Comparison of ENCODE assay signal across 7 cellular contexts in genomic region chr22:41762980-41763779, GRCh38. TPM values are rescaled to one million over a fixed set of nuclear protein-coding genes. Genes with fewer than 3 reads are reported as not detected.
DNase-seq lines count a peak whose midpoint lies in the region; ATAC-seq, FAIRE-seq and TF ChIP-seq lines count a peak whose summit lies in the region.

No MANE protein-coding gene starts in this region.

- H3K4me2 ChIP-seq in keratinocyte (ENCODE audit: control insufficient read depth, extremely low read depth, insufficient read depth, low read depth, low read length), result no peak overlapping the region

- H2AFZ ChIP-seq in keratinocyte (ENCODE audit: control insufficient read depth, low read length), result no peak overlapping the region

- no peak for ATAC-seq in GM19455 (IDR thresholded peaks at IDR 0.05; ENCODE audit: unreplicated experiment)

- no peaks in the 10 kb centered on the region for H3K36me3 ChIP-seq in keratinocyte (ENCODE audit: control insufficient read depth in 2 of 2, extremely low read depth in 1 of 2, insufficient read depth in 2 of 2, low read length in 2 of 2)

- peaks cover 11% of the 10 kb centered on the region for H3K4me1 ChIP-seq in keratinocyte (ENCODE audit: control insufficient read depth, extremely low read depth, insufficient read depth, low read length)

- H4K20me1 ChIP-seq in keratinocyte (ENCODE audit: control insufficient read depth, extremely low read depth, insufficient read depth, low read length), result no peaks in the 10 kb centered on the region

- no peaks in the 10 kb centered on the region for H3K9me1 ChIP-seq in keratinocyte (ENCODE audit: control insufficient read depth, extremely low read depth, insufficient read depth, low read length)

- H3K9me3 ChIP-seq in keratinocyte (ENCODE audit: control insufficient read depth, low read depth, low read length), result no peaks in the 10 kb centered on the region

- H3K27me3 ChIP-seq in keratinocyte (ENCODE audit: control insufficient read depth, extremely low read depth, insufficient read depth, low read length), result no peaks in the 10 kb centered on the region

- H3K27ac ChIP-seq in keratinocyte (ENCODE audit: control insufficient read depth, insufficient read depth, low read length), result no peak overlapping the region

- no peaks in the 10 kb centered on the region for H3K79me2 ChIP-seq in keratinocyte (ENCODE audit: control insufficient read depth, insufficient read depth, low read length)

- DNase-seq in NCI-H146 treated with DMSO at 0.1 percent for 48 hours (lab: John Stamatoyannopoulos, UW; ENCODE audit: unreplicated experiment) (peak; percentile 97), keratinocyte (ENCODE audit: low read depth, low spot score) (no peak), hepatic stellate cell (ENCODE audit: low spot score) (no peak)
- peak; percentile 56 to 66 for DNase-seq in activated T-cell treated with anti-CD3 and anti-CD28 coated beads, Interleukin-2, amount 50 U/mL, for 48 hours
- DNase-seq in activated CD4-positive, CD25-positive, alpha-beta regulatory T cell (lab: John Stamatoyannopoulos, UW), result no peak

- FAIRE-seq in keratinocyte (lab: Jason Lieb, UNC), result peak; percentile 84

- H3K4me3 ChIP-seq in keratinocyte (ENCODE audit: control insufficient read depth in 2 of 3, extremely low read depth in 1 of 3, insufficient read depth in 2 of 3, low read depth in 1 of 3, low read length in 3 of 3), result no peak overlapping the region

- TF ChIP-seq CTCF in GM12872 (IDR thresholded peaks at IDR 0.05; ENCODE audit: insufficient read depth, low read depth, low read length), result peak; percentile 83
- peak; percentile 61 to 68 (median 64) for TF ChIP-seq CTCF in keratinocyte (optimal IDR thresholded peaks at IDR 0.05 in 1 of 3, IDR thresholded peaks at IDR 0.05 in 1 of 3, conservative IDR thresholded peaks at IDR 0.05 in 1 of 3; ENCODE audit: extremely low read depth in 1 of 3, insufficient read depth in 2 of 3, low read length in 3 of 3)

- dilution Hi-C loops in keratinocyte (cut with MboI; ENCODE audit: extremely low pct_ligation_motif_present, low sequenced_read_pairs), result no loop called here

- no peak overlapping the region for H3K9ac ChIP-seq in keratinocyte (ENCODE audit: control insufficient read depth, extremely low read depth, insufficient read depth, low read length)

RNA-seq across cellular contexts. Expression of gene CCDC134, which starts 37.3 kb away (rescaled TPM):
- 3.5 to 6.3 TPM (median 4.1 TPM) in 3 replicates for polyA plus RNA-seq in keratinocyte
- 0.40 TPM for polyA plus RNA-seq in keratinocyte (2011; ENCODE audit: low read depth)
- 1.8 and 2.4 TPM in 2 replicates for polyA plus RNA-seq in keratinocyte (2011; cell fraction: cytosol; rRNA removed)
- polyA plus RNA-seq in keratinocyte (2011; cell fraction: nucleus; rRNA removed), result 7.1 and 8.3 TPM in 2 replicates
- 0.59 and 5.2 TPM in 2 replicates for polyA plus RNA-seq in keratinocyte (2012; ENCODE audit: low replicate concordance)
- polyA minus RNA-seq in keratinocyte, result 9.2 to 15.3 TPM (median 9.9 TPM) in 3 replicates
- 7.9 TPM for polyA minus RNA-seq in keratinocyte (2011; cell fraction: cytosol; rRNA and poly(A)+ RNA removed)
- polyA minus RNA-seq in keratinocyte (2011; cell fraction: nucleus; rRNA and poly(A)+ RNA removed), result 8.3 and 8.9 TPM in 2 replicates

Comparison
In these comparisons a context has a peak if more than half of its experiments do, and no peak if none do; other contexts are left out.
1. DNase-seq: peak in NCI-H146 treated with DMSO at 0.1 percent for 48 hours (single experiment) and activated T-cell treated with anti-CD3 and anti-CD28 coated beads, Interleukin-2, amount 50 U/mL, for 48 hours (2 of 2); none in keratinocyte (single experiment), activated CD4-positive, CD25-positive, alpha-beta regulatory T cell (0 of 4) and hepatic stellate cell (single experiment).